Comparison of ENCODE assay signal across 9 cellular contexts in the genomic region with DNA sequence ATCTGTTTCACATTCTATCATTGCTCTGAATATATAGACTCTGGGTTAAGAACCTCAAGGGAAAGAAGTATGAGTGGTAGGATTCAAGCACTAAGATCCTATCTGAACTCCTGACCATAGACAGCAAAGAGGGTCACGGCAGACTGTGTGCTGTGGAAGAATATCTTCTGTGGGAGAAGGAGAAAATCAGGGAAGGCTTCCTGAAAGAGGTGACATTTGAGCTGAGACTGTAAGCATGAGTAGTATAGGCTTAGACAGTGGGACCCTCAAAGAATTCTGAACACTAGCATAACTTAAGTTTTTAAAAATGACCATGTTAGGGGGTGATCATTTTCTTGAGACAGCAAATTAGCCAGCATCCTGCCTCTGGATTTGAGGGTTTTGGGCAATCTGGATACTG. TPM values are rescaled to one million over a fixed set of nuclear protein-coding genes. Genes with fewer than 3 reads are reported as not detected.
"Had no signal": no experiment of that assay in that cellular context is flagged by ENCODE, and none has a peak within 500 bp of the region (broad histone marks: within the 10 kb centered on the region; RNA-seq: fewer than 3 reads in every experiment).

No MANE protein-coding gene starts in this region.

- DNase-seq: GDM1, GF-D8 had no signal

- FAIRE-seq: G401.6, GM12878, GM12891, GM12892, GM18507, GM19239 had no signal

- H3K4me3 ChIP-seq: GM12878 had no signal

RNA-seq across cellular contexts. Expression of a gene that starts 3.9 kb away (rescaled TPM):
- total RNA-seq: G401, GM12878 had no signal
- polyA plus RNA-seq: GM12878 had no signal
